10 cellular contexts compared by ENCODE assay signal in the genomic region with DNA sequence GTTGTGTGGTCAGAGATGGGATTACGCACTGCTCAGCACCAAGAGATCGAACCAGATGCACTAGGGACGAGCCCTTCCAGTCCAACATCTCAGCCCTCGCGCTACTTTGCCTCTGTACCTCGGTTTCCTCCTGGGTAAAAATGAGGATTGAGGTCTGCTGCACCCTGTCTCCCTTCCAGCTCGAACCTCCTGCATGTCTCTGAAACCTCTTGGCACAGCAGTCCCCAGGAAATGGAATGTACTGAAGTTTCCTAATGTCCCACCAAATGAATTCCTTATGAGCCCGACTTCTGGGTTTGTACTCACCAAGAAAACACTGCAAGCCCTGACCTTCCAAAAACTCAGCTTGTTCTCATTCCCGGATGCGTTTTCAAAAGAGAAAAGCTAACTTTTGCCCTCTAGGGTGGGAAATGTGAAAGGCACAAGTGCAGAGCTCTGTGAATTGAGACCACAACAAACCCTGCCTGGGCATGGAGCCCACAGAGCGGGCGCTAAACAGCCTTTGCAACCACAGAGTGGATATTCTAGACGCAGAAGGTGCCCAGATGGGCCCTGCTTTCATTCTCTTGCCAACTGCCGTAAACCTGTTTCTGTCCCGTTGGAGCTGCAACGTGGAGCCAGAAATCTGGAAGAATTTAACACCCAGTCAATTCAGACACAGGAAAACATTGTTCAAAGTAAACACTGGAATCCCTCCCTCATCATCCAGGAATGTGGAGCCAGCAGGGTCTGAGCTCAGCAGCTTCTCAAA. TPM values are rescaled to one million over a fixed set of nuclear protein-coding genes. Genes with fewer than 3 reads are reported as not detected.
DNase-seq lines count a peak whose midpoint lies in the region; ATAC-seq and TF ChIP-seq lines count a peak whose summit lies in the region.
"Had no signal": no experiment of that assay in that cellular context is flagged by ENCODE, and none has a peak within 500 bp of the region (broad histone marks: within the 10 kb centered on the region; RNA-seq: fewer than 3 reads in every experiment).

No MANE protein-coding gene starts in this region.

- peaks cover 0 to 13% of the 10 kb centered on the region in 2 donors for H3K9me3 Mint-ChIP-seq in stimulated activated naive CD8-positive, alpha-beta T cell treated with anti-CD3 and anti-CD28 coated beads, Interleukin-15, amount 100 ng/mL, for 72 hours
- H3K9me3 Mint-ChIP-seq in CD8-positive, alpha-beta memory T cell, result peaks cover 2 to 8% (median 6%) of the 10 kb centered on the region in 5 donors

- TF ChIP-seq CTCF in WI38 (IDR thresholded peaks at IDR 0.05; ENCODE audit: low read depth, low read length), result peak; percentile 24; the same call in 1 of the 2 replicates
- TF ChIP-seq CTCF in retinal pigment epithelial cell (conservative IDR thresholded peaks at IDR 0.05; ENCODE audit: low read depth, low read length), result peak; percentile 57

- H3K4me3 Mint-ChIP-seq in stimulated activated naive CD8-positive, alpha-beta T cell treated with anti-CD3 and anti-CD28 coated beads, Interleukin-15, amount 100 ng/mL, for 72 hours, result no peak overlapping the region
- no peak overlapping the region for H3K4me3 Mint-ChIP-seq in CD8-positive, alpha-beta memory T cell

- H3K9me3 ChIP-seq in CD8-positive, alpha-beta memory T cell (ENCODE audit: low read length), result no peaks in the 10 kb centered on the region
- H3K9me3 ChIP-seq: neutrophil had no signal

- H3K4me3 ChIP-seq in WI38 (ENCODE audit: low read depth, low read length) (peak overlapping the region; percentile 16; the same call in 1 of the 2 replicates), retinal pigment epithelial cell (ENCODE audit: low read length) (no peak overlapping the region)
- no peak overlapping the region for H3K4me3 ChIP-seq in CD8-positive, alpha-beta memory T cell (ENCODE audit: low read length)

- intact Hi-C loops in left cardiac atrium (cut with DNase I), result no loop called here

- no peaks in the 10 kb centered on the region for H3K36me3 ChIP-seq in CD8-positive, alpha-beta memory T cell (ENCODE audit: insufficient read depth, low read length)
- H3K36me3 ChIP-seq: neutrophil had no signal

- peaks cover 33 to 62% (median 45%) of the 10 kb centered on the region in 3 donors for H3K36me3 Mint-ChIP-seq in CD8-positive, alpha-beta memory T cell

- peak; percentile 68 to 79 for ATAC-seq in left cardiac atrium
- no peak for ATAC-seq in stimulated activated naive CD8-positive, alpha-beta T cell treated with anti-CD3 and anti-CD28 coated beads, Interleukin-15, amount 100 ng/mL, for 72 hours
- ATAC-seq in HG02981 (IDR thresholded peaks at IDR 0.05; ENCODE audit: unreplicated experiment), result no peak
- no peak for ATAC-seq in HG02571 (IDR thresholded peaks at IDR 0.05; ENCODE audit: unreplicated experiment)

- no peaks in the 10 kb centered on the region for H3K27me3 ChIP-seq in CD8-positive, alpha-beta memory T cell (ENCODE audit: insufficient read depth, low read length, poor library complexity, severe bottlenecking)
- H3K27me3 ChIP-seq: neutrophil had no signal

- H3K27ac ChIP-seq in CD8-positive, alpha-beta memory T cell (ENCODE audit: low read depth, low read length), result no peak overlapping the region
- H3K27ac ChIP-seq: neutrophil had no signal

- H3K4me1 Mint-ChIP-seq in stimulated activated naive CD8-positive, alpha-beta T cell treated with anti-CD3 and anti-CD28 coated beads, Interleukin-15, amount 100 ng/mL, for 72 hours, result no peaks in the 10 kb centered on the region
- no peaks in the 10 kb centered on the region for H3K4me1 Mint-ChIP-seq in CD8-positive, alpha-beta memory T cell

- DNase-seq in EL (peak; percentile 93), left cardiac atrium (peak; percentile 53), retinal pigment epithelial cell (ENCODE audit: low read depth) (peak; percentile 62)
- no peak for DNase-seq in stimulated activated naive CD8-positive, alpha-beta T cell treated with anti-CD3 and anti-CD28 coated beads, Interleukin-15, amount 100 ng/mL, for 72 hours
- DNase-seq in CD8-positive, alpha-beta memory T cell, result no peak
- DNase-seq: KG1 had no signal

- no peaks in the 10 kb centered on the region for H3K27me3 Mint-ChIP-seq in stimulated activated naive CD8-positive, alpha-beta T cell treated with anti-CD3 and anti-CD28 coated beads, Interleukin-15, amount 100 ng/mL, for 72 hours
- H3K27me3 Mint-ChIP-seq in CD8-positive, alpha-beta memory T cell, result no peaks in the 10 kb centered on the region

- POLR2A ChIA-PET in CD8-positive, alpha-beta memory T cell (lab: Charles Lee), result no interaction called here

- no peaks in the 10 kb centered on the region for H3K4me1 ChIP-seq in CD8-positive, alpha-beta memory T cell (ENCODE audit: insufficient read depth, low read length)

- H3K27ac Mint-ChIP-seq in stimulated activated naive CD8-positive, alpha-beta T cell treated with anti-CD3 and anti-CD28 coated beads, Interleukin-15, amount 100 ng/mL, for 72 hours, result peak overlapping the region in 1 of 2 donors; percentile 72
- no peak overlapping the region for H3K27ac Mint-ChIP-seq in CD8-positive, alpha-beta memory T cell

- CTCF ChIA-PET in CD8-positive, alpha-beta memory T cell (lab: Charles Lee), result no interaction called here

RNA-seq across cellular contexts. Expression of gene CDRT4, which starts 10.3 kb away (rescaled TPM):
- total RNA-seq in left cardiac atrium, result 1 to 10 TPM; 1.7 to 4.9 TPM
- 1 to 10 TPM; 1.8 to 2.7 TPM for total RNA-seq in CD8-positive, alpha-beta memory T cell
- polyA plus RNA-seq in CD8-positive, alpha-beta memory T cell, result not detected

Comparison
In these comparisons a context has a peak if more than half of its experiments do, and no peak if none do; other contexts are left out.
1. DNase-seq: peak in EL (single experiment), left cardiac atrium (single experiment) and retinal pigment epithelial cell (single experiment); none in stimulated activated naive CD8-positive, alpha-beta T cell treated with anti-CD3 and anti-CD28 coated beads, Interleukin-15, amount 100 ng/mL, for 72 hours (0 of 2) and CD8-positive, alpha-beta memory T cell (0 of 5).
2. ATAC-seq: peak in left cardiac atrium (2 of 2); none in stimulated activated naive CD8-positive, alpha-beta T cell treated with anti-CD3 and anti-CD28 coated beads, Interleukin-15, amount 100 ng/mL, for 72 hours (single experiment), HG02981 (single experiment) and HG02571 (single experiment).